12 cellular contexts compared by ENCODE assay signal in genomic region chr9:131625848-131626670, GRCh38.
A peak's percentile ranks its signal among the peaks of the same experiment; 100 is the strongest.
DNase-seq lines count a peak whose midpoint lies in the region; ATAC-seq and TF ChIP-seq lines count a peak whose summit lies in the region.
"Had no signal": no experiment of that assay in that cellular context is flagged by ENCODE, and none has a peak within 500 bp of the region (broad histone marks: within the 10 kb centered on the region; RNA-seq: fewer than 3 reads in every experiment).

No MANE protein-coding gene starts in this region.

- no peaks in the 10 kb centered on the region for H3K9me2 ChIP-seq in GM23338 (ENCODE audit: insufficient read depth)

- peaks cover 3 to 15% (median 11%) of the 10 kb centered on the region in 7 donors for H3K9me3 Mint-ChIP-seq in CD14-positive monocyte
- H3K9me3 Mint-ChIP-seq in GM23338 = no peaks in the 10 kb centered on the region
- H3K9me3 Mint-ChIP-seq in activated T-helper 1 cell treated with anti-CD3 and anti-CD28 coated beads, Interleukin-12 subunit alpha, Interleukin-12 subunit beta, Interleukin-2, Interleukin-4 antibody, amounts not matched to agents 30 ng/mL and 10 ng/mL and 1 ng/mL, durations not matched to agents 14 hours and 24 hours and 36 hours = no peaks in the 10 kb centered on the region
- H3K9me3 Mint-ChIP-seq in natural killer cell treated with Interleukin-12 subunit alpha and Interleukin-12 subunit beta and Interleukin-15 and Interleukin-18, amount 100 ng/mL, for 72 hours = no peaks in the 10 kb centered on the region
- H3K9me3 Mint-ChIP-seq: activated naive CD8-positive, alpha-beta T cell treated with anti-CD3 and anti-CD28 coated beads, Interleukin-2, amount 50 U/mL, for 24 hours had no signal

- intact Hi-C loops in CD14-positive monocyte (cut with micrococcal nuclease) = no loop called here
- intact Hi-C loops in activated T-helper 1 cell treated with anti-CD3 and anti-CD28 coated beads, Interleukin-12 subunit alpha, Interleukin-12 subunit beta, Interleukin-2, Interleukin-4 antibody, amounts not matched to agents 30 ng/mL and 10 ng/mL and 1 ng/mL, durations not matched to agents 14 hours and 24 hours and 36 hours (cut with micrococcal nuclease) = loop anchor here (5.0 kb wide), 1 partner anchor 124 kb away; the partner anchor contains the start of gene POMT1

- H3K36me3 ChIP-seq in GM23338 (ENCODE audit: insufficient read depth) = peaks cover 15% of the 10 kb centered on the region; the same call in 1 of the 2 replicates

- H3K4me1 Mint-ChIP-seq in CD14-positive monocyte = peaks cover 82% of the 10 kb centered on the region
- H3K4me1 Mint-ChIP-seq in GM23338 = peaks cover 24% of the 10 kb centered on the region
- H3K4me1 Mint-ChIP-seq in activated T-helper 1 cell treated with anti-CD3 and anti-CD28 coated beads, Interleukin-12 subunit alpha, Interleukin-12 subunit beta, Interleukin-2, Interleukin-4 antibody, amounts not matched to agents 30 ng/mL and 10 ng/mL and 1 ng/mL, durations not matched to agents 14 hours and 24 hours and 36 hours (ENCODE audit: low read depth) = peaks cover 67% of the 10 kb centered on the region
- H3K4me1 Mint-ChIP-seq in natural killer cell treated with Interleukin-12 subunit alpha and Interleukin-12 subunit beta and Interleukin-15 and Interleukin-18, amount 100 ng/mL, for 72 hours (ENCODE audit: low read depth in 2 of 2) = peaks cover 53 to 54% of the 10 kb centered on the region in 2 donors

- H3K27ac Mint-ChIP-seq in CD14-positive monocyte (peak overlapping the region in 6 of 7 donors; percentile 16 to 98 (median 78)), GM23338 (no peak overlapping the region)
- peak overlapping the region; percentile 87 for H3K27ac Mint-ChIP-seq in activated T-helper 1 cell treated with anti-CD3 and anti-CD28 coated beads, Interleukin-12 subunit alpha, Interleukin-12 subunit beta, Interleukin-2, Interleukin-4 antibody, amounts not matched to agents 30 ng/mL and 10 ng/mL and 1 ng/mL, durations not matched to agents 14 hours and 24 hours and 36 hours
- peak overlapping the region; percentile 60 to 64 for H3K27ac Mint-ChIP-seq in natural killer cell treated with Interleukin-12 subunit alpha and Interleukin-12 subunit beta and Interleukin-15 and Interleukin-18, amount 100 ng/mL, for 72 hours
- H3K27ac Mint-ChIP-seq: activated naive CD8-positive, alpha-beta T cell treated with anti-CD3 and anti-CD28 coated beads, Interleukin-2, amount 50 U/mL, for 24 hours had no signal

- H3K36me3 Mint-ChIP-seq in CD14-positive monocyte = peaks cover 78 to 90% of the 10 kb centered on the region in 2 donors
- H3K36me3 Mint-ChIP-seq in GM23338 (ENCODE audit: low read depth) = peaks cover 22% of the 10 kb centered on the region
- H3K36me3 Mint-ChIP-seq in activated T-helper 1 cell treated with anti-CD3 and anti-CD28 coated beads, Interleukin-12 subunit alpha, Interleukin-12 subunit beta, Interleukin-2, Interleukin-4 antibody, amounts not matched to agents 30 ng/mL and 10 ng/mL and 1 ng/mL, durations not matched to agents 14 hours and 24 hours and 36 hours (ENCODE audit: low read depth) = peaks cover 53% of the 10 kb centered on the region
- H3K36me3 Mint-ChIP-seq in natural killer cell treated with Interleukin-12 subunit alpha and Interleukin-12 subunit beta and Interleukin-15 and Interleukin-18, amount 100 ng/mL, for 72 hours = no peaks in the 10 kb centered on the region

- no peak overlapping the region for H3K4me3 ChIP-seq in GM23338

- no peaks in the 10 kb centered on the region for H3K79me2 ChIP-seq in GM23338 (replicated peaks; ENCODE audit: insufficient read depth)

- DNase-seq in CD14-positive monocyte (ENCODE audit: low spot score) (no peak), GM23338 (ENCODE audit: low spot score) (no peak), RKO (ENCODE audit: low spot score) (no peak), KBM-7 (no peak)
- peak; percentile 35 for DNase-seq in activated T-helper 1 cell treated with anti-CD3 and anti-CD28 coated beads, Interleukin-12 subunit alpha, Interleukin-12 subunit beta, Interleukin-2, Interleukin-4 antibody, amounts not matched to agents 30 ng/mL and 10 ng/mL and 1 ng/mL, durations not matched to agents 14 hours and 24 hours and 36 hours (ENCODE audit: low spot score)
- no peak for DNase-seq in natural killer cell treated with Interleukin-12 subunit alpha and Interleukin-12 subunit beta and Interleukin-15 and Interleukin-18, amount 100 ng/mL, for 72 hours (ENCODE audit: low spot score)
- no peak for DNase-seq in stimulated activated CD4-positive, alpha-beta T cell treated with anti-CD3 and anti-CD28 coated beads, Interleukin-1b, Interleukin-23, amount 100 ng/mL, for 48 hours
- DNase-seq: activated naive CD8-positive, alpha-beta T cell treated with anti-CD3 and anti-CD28 coated beads, Interleukin-2, amount 50 U/mL, for 24 hours; NCI-H1105; NCI-H526 had no signal

- ATAC-seq in GM23338 (peak; percentile 31), HG03442 (IDR thresholded peaks at IDR 0.05; ENCODE audit: unreplicated experiment) (no peak)
- no peak for ATAC-seq in natural killer cell treated with Interleukin-12 subunit alpha and Interleukin-12 subunit beta and Interleukin-15 and Interleukin-18, amount 100 ng/mL, for 72 hours
- ATAC-seq: activated naive CD8-positive, alpha-beta T cell treated with anti-CD3 and anti-CD28 coated beads, Interleukin-2, amount 50 U/mL, for 24 hours had no signal

- TF ChIP-seq CTCF in CD14-positive monocyte (IDR thresholded peaks at IDR 0.05) = no peak
- peak in 1 of 2 experiments; percentile 52; a peak in 2 of 4 replicates for TF ChIP-seq CTCF in GM23338 (conservative IDR thresholded peaks at IDR 0.05; ENCODE audit: low read depth in 2 of 2)

- in situ Hi-C loops in KBM-7 (cut with MboI; ENCODE audit: low pct_unique_long_range_greater_than_20kb, low sequenced_read_pairs) = no loop called here

- no peaks in the 10 kb centered on the region for H3F3A ChIP-seq in GM23338 (replicated peaks; ENCODE audit: low read depth)

- peaks cover 3% of the 10 kb centered on the region for H4K20me1 ChIP-seq in GM23338 (replicated peaks; ENCODE audit: insufficient read depth)

- H2AFZ ChIP-seq in GM23338 = no peak overlapping the region

- no peaks in the 10 kb centered on the region for H3K27me3 ChIP-seq in GM23338 (ENCODE audit: insufficient read depth)

- H3K4me1 ChIP-seq in GM23338 (ENCODE audit: insufficient read depth) = peaks cover 6% of the 10 kb centered on the region; the same call in 1 of the 2 replicates

- peak overlapping the region; percentile 36; the same call in 1 of the 2 replicates for H3K27ac ChIP-seq in GM23338 (ENCODE audit: low read depth)
- H3K27ac ChIP-seq: C4-2B had no signal

- H3K4me3 Mint-ChIP-seq in CD14-positive monocyte (no peak overlapping the region), GM23338 (no peak overlapping the region)
- H3K4me3 Mint-ChIP-seq in activated T-helper 1 cell treated with anti-CD3 and anti-CD28 coated beads, Interleukin-12 subunit alpha, Interleukin-12 subunit beta, Interleukin-2, Interleukin-4 antibody, amounts not matched to agents 30 ng/mL and 10 ng/mL and 1 ng/mL, durations not matched to agents 14 hours and 24 hours and 36 hours = peak overlapping the region; percentile 37
- peak overlapping the region; percentile 48 for H3K4me3 Mint-ChIP-seq in natural killer cell treated with Interleukin-12 subunit alpha and Interleukin-12 subunit beta and Interleukin-15 and Interleukin-18, amount 100 ng/mL, for 72 hours
- H3K4me3 Mint-ChIP-seq: activated naive CD8-positive, alpha-beta T cell treated with anti-CD3 and anti-CD28 coated beads, Interleukin-2, amount 50 U/mL, for 24 hours had no signal

- H3K4me2 ChIP-seq in GM23338 = no peak overlapping the region

- H3K27me3 Mint-ChIP-seq in CD14-positive monocyte (ENCODE audit: low read depth in 3 of 3) = peaks cover 0 to 3% (median 0%) of the 10 kb centered on the region in 3 donors
- H3K27me3 Mint-ChIP-seq in GM23338 (ENCODE audit: insufficient read depth, low read depth, poor library complexity) = peaks cover 10% of the 10 kb centered on the region
- H3K27me3 Mint-ChIP-seq in activated T-helper 1 cell treated with anti-CD3 and anti-CD28 coated beads, Interleukin-12 subunit alpha, Interleukin-12 subunit beta, Interleukin-2, Interleukin-4 antibody, amounts not matched to agents 30 ng/mL and 10 ng/mL and 1 ng/mL, durations not matched to agents 14 hours and 24 hours and 36 hours (ENCODE audit: insufficient read depth) = no peaks in the 10 kb centered on the region
- no peaks in the 10 kb centered on the region for H3K27me3 Mint-ChIP-seq in natural killer cell treated with Interleukin-12 subunit alpha and Interleukin-12 subunit beta and Interleukin-15 and Interleukin-18, amount 100 ng/mL, for 72 hours
- H3K27me3 Mint-ChIP-seq: activated naive CD8-positive, alpha-beta T cell treated with anti-CD3 and anti-CD28 coated beads, Interleukin-2, amount 50 U/mL, for 24 hours had no signal

TF ChIP-seq in GM23338, 12 proteins besides CTCF, POLR2A, EP300 and RAD21:
- TF ChIP-seq EZH2phosphoT487 (IDR thresholded peaks at IDR 0.05; ENCODE audit: unreplicated experiment) = no peak
- no peak for TF ChIP-seq POLR2AphosphoS5 (IDR thresholded peaks at IDR 0.05; ENCODE audit: low read depth)
TF ChIP-seq in GM23338: peak in this region for 0.

Comparison
In these comparisons a context has a peak if more than half of its experiments do, and no peak if none do; other contexts are left out.
1. H3K4me3 Mint-ChIP-seq: peak in activated T-helper 1 cell treated with anti-CD3 and anti-CD28 coated beads, Interleukin-12 subunit alpha, Interleukin-12 subunit beta, Interleukin-2, Interleukin-4 antibody, amounts not matched to agents 30 ng/mL and 10 ng/mL and 1 ng/mL, durations not matched to agents 14 hours and 24 hours and 36 hours (single experiment) and natural killer cell treated with Interleukin-12 subunit alpha and Interleukin-12 subunit beta and Interleukin-15 and Interleukin-18, amount 100 ng/mL, for 72 hours (single experiment); none in CD14-positive monocyte (0 of 2) and GM23338 (single experiment).